In the genomic region with DNA sequence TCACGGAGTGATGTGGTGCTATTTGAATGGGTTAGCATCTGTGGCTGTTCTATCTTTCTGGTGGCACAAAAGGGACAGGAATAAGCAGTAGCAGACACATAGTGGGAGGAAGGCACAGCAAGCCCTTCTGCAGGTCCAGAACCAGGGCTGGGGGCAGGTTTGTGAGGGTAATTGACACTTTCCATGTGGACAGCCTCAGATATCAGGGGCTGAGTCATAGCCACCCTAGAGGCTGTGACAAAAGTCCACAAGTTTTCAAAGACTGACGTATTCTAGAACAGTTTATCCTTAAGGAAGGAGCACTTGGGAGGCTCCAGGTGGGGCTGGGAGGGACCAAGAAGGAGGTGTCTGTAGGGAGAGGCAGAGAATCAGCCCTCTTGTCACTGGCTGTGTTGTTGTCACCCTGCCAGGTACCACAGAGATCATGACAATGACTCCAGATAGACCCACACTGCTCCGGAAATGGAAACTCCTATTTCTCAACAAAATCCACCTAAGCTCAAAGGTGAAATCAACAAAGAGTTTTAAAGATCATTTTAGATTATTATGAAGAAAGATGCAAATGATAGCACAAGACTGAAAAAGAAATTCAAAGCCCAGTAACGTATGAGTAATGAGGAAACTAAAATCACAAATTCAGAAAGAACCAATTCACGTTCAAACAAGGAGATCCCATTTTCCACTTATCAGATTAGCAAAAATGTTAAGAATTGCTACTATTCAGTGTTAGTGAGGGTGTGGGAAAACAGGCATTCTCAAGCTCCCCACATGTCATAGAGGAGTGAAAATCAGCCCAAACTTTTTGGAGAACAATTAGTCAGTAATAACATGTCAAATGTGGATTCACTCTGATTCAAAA, we compare ENCODE assay signal across 8 cellular contexts. TPM values are rescaled to one million over a fixed set of nuclear protein-coding genes. Genes with fewer than 3 reads are reported as not detected.
DNase-seq lines count a peak whose midpoint lies in the region; FAIRE-seq and TF ChIP-seq lines count a peak whose summit lies in the region.

No MANE protein-coding gene starts in this region.

- H3K4me2 ChIP-seq in OCI-LY3 (ENCODE audit: low read length): peak overlapping the region; percentile 56

- no peaks in the 10 kb centered on the region for H3K79me2 ChIP-seq in OCI-LY3 (ENCODE audit: low read length)

- H3K4me1 Mint-ChIP-seq in T-helper 1 cell treated with Interleukin-12 subunit alpha and Interleukin-12 subunit beta and Interleukin-4 antibody, amounts not matched to agents 30 μg/mL and 1 μg/mL, for 36 hours (ENCODE audit: low read depth): peaks cover 18% of the 10 kb centered on the region
- peaks cover 30% of the 10 kb centered on the region for H3K4me1 Mint-ChIP-seq in endodermal cell

- H3K9ac ChIP-seq in OCI-LY3 (ENCODE audit: low read length) (peak overlapping the region; percentile 7; the same call in 1 of the 2 replicates), endodermal cell (ENCODE audit: extremely low read depth, low read length, poor library complexity, severe bottlenecking) (peak overlapping the region; percentile 70)

- no peak for FAIRE-seq in H54 (lab: Jason Lieb, UNC)

- H3K27me3 ChIP-seq in OCI-LY3 (ENCODE audit: low read depth, low read length) (no peaks in the 10 kb centered on the region), endodermal cell (ENCODE audit: control insufficient read depth, insufficient read depth, low read length, poor library complexity, severe bottlenecking) (no peaks in the 10 kb centered on the region)

- peaks cover 24% of the 10 kb centered on the region for H3K4me1 ChIP-seq in OCI-LY3 (ENCODE audit: low read length)
- peaks cover 5% of the 10 kb centered on the region for H3K4me1 ChIP-seq in endodermal cell (ENCODE audit: control insufficient read depth, insufficient read depth, low read length)

- no peak overlapping the region for H3K4me3 Mint-ChIP-seq in T-helper 1 cell treated with Interleukin-12 subunit alpha and Interleukin-12 subunit beta and Interleukin-4 antibody, amounts not matched to agents 30 μg/mL and 1 μg/mL, for 36 hours
- H3K4me3 Mint-ChIP-seq in endodermal cell: peak overlapping the region; percentile 0

- H3K27ac ChIP-seq in OCI-LY3 (ENCODE audit: low read length): peak overlapping the region; percentile 4; the same call in 1 of the 2 replicates
- peak overlapping the region; percentile 57 for H3K27ac ChIP-seq in endodermal cell (ENCODE audit: low read depth, low read length)

- peak overlapping the region; percentile 53 for H3K27ac Mint-ChIP-seq in T-helper 1 cell treated with Interleukin-12 subunit alpha and Interleukin-12 subunit beta and Interleukin-4 antibody, amounts not matched to agents 30 μg/mL and 1 μg/mL, for 36 hours
- peak overlapping the region; percentile 96 for H3K27ac Mint-ChIP-seq in endodermal cell

- peak overlapping the region; percentile 25 for H2AFZ ChIP-seq in OCI-LY3 (ENCODE audit: low read depth, low read length)

- H3K36me3 Mint-ChIP-seq in T-helper 1 cell treated with Interleukin-12 subunit alpha and Interleukin-12 subunit beta and Interleukin-4 antibody, amounts not matched to agents 30 μg/mL and 1 μg/mL, for 36 hours (ENCODE audit: low read depth): no peaks in the 10 kb centered on the region
- no peaks in the 10 kb centered on the region for H3K36me3 Mint-ChIP-seq in endodermal cell (ENCODE audit: low read depth)

- H3K9me3 ChIP-seq in OCI-LY3 (ENCODE audit: insufficient read depth, low read length): no peaks in the 10 kb centered on the region
- H3K9me3 ChIP-seq in endodermal cell (ENCODE audit: control insufficient read depth, low read length): no peaks in the 10 kb centered on the region

- H3K36me3 ChIP-seq in OCI-LY3 (replicated peaks; ENCODE audit: low read depth, low read length): no peaks in the 10 kb centered on the region
- H3K36me3 ChIP-seq in endodermal cell (ENCODE audit: control insufficient read depth, insufficient read depth, low read length): no peaks in the 10 kb centered on the region

- 33 to 45% methylated on average over 2 to 4 of the region's 5 CpGs for WGBS in endodermal cell (ENCODE audit: insufficient coverage in 1 of 2, insufficient read length in 1 of 2), 2 experiments

- TF ChIP-seq POLR2A in H54 (IDR thresholded peaks at IDR 0.05; ENCODE audit: low read depth, low read length): no peak

- DNase-seq in T-helper 1 cell (no peak), endodermal cell (peak; percentile 84), H54 (ENCODE audit: insufficient read length, low spot score) (no peak), NCI-H2107 treated with DMSO at 0.1 percent for 48 hours (lab: John Stamatoyannopoulos, UW; ENCODE audit: unreplicated experiment) (no peak)
- peak; percentile 39 for DNase-seq in stimulated activated CD4-positive, alpha-beta T cell treated with anti-CD3 and anti-CD28 coated beads, Interleukin-4, amount 100 ng/mL, for 1 hour
- no peak for DNase-seq in NK-92 treated with Interleukin-12 subunit alpha and Interleukin-12 subunit beta, amount 100 ng/mL, for 24 hours (lab: John Stamatoyannopoulos, UW)

- no peaks in the 10 kb centered on the region for H4K20me1 ChIP-seq in OCI-LY3 (ENCODE audit: insufficient read depth, low read length)

- H3K4me3 ChIP-seq in OCI-LY3 (ENCODE audit: low read length) (peak overlapping the region; percentile 6), endodermal cell (ENCODE audit: low read length) (peak overlapping the region; percentile 16)

- TF ChIP-seq CTCF in OCI-LY3 (IDR thresholded peaks at IDR 0.05; ENCODE audit: low read depth, low read length) (no peak), endodermal cell (conservative IDR thresholded peaks at IDR 0.05) (no peak)

- H3K9me3 Mint-ChIP-seq in T-helper 1 cell treated with Interleukin-12 subunit alpha and Interleukin-12 subunit beta and Interleukin-4 antibody, amounts not matched to agents 30 μg/mL and 1 μg/mL, for 36 hours: no peaks in the 10 kb centered on the region
- H3K9me3 Mint-ChIP-seq in endodermal cell: no peaks in the 10 kb centered on the region

- H3K27me3 Mint-ChIP-seq in T-helper 1 cell treated with Interleukin-12 subunit alpha and Interleukin-12 subunit beta and Interleukin-4 antibody, amounts not matched to agents 30 μg/mL and 1 μg/mL, for 36 hours (ENCODE audit: low read depth): no peaks in the 10 kb centered on the region
- H3K27me3 Mint-ChIP-seq in endodermal cell (ENCODE audit: insufficient read depth): no peaks in the 10 kb centered on the region

RNA-seq across cellular contexts. Expression of gene NFKBIA, which starts 48.3 kb away (rescaled TPM):
- 100 to 1,000 TPM; 148 to 188 TPM for total RNA-seq in endodermal cell
- 64.2 TPM for polyA plus RNA-seq in endodermal cell (2013, experiment 1 of 2)
- polyA plus RNA-seq in endodermal cell (2013, experiment 2 of 2): 72.6 TPM

Comparison
In these comparisons a context has a peak if more than half of its experiments do, and no peak if none do; other contexts are left out.
1. DNase-seq: peak in endodermal cell (single experiment) and stimulated activated CD4-positive, alpha-beta T cell treated with anti-CD3 and anti-CD28 coated beads, Interleukin-4, amount 100 ng/mL, for 1 hour (single experiment); none in T-helper 1 cell (0 of 5), NK-92 treated with Interleukin-12 subunit alpha and Interleukin-12 subunit beta, amount 100 ng/mL, for 24 hours (single experiment), H54 (single experiment) and NCI-H2107 treated with DMSO at 0.1 percent for 48 hours (single experiment).